Comparison of ENCODE assay signal across 23 cellular contexts in the genomic region with DNA sequence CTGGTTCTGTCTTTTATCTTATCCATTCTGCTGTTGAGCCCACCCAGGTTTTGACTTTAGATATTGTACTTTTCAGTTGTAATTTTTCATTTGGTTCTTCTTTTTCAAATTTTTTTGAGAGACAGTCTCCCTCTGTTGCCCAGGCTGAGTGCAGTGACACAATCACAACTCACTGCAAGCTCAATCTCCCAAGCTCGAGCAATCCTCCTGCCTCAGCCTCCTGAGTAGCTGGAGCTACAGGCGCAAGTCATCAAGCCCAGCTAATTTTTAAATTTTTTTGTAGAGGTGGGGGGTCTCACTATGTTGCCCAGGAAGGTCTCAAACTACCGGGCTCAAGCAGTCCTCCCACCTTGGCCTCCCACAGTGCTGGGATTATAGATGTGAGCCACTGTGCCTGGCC. TPM values are rescaled to one million over a fixed set of nuclear protein-coding genes. Genes with fewer than 3 reads are reported as not detected.
"Had no signal": no experiment of that assay in that cellular context is flagged by ENCODE, and none has a peak within 500 bp of the region (broad histone marks: within the 10 kb centered on the region; RNA-seq: fewer than 3 reads in every experiment).

No MANE protein-coding gene starts in this region.

- DNase-seq: activated CD4-positive, alpha-beta memory T cell treated with anti-CD3 and anti-CD28 coated beads, Interleukin-2, amount 10 ng/mL, durations not matched to agents 7 days and 5 days; activated CD4-positive, alpha-beta T cell treated with anti-CD3 and anti-CD28 coated beads, Interleukin-2, amount 10 ng/mL, durations not matched to agents 24 days and 14 days; activated naive CD8-positive, alpha-beta T cell treated with anti-CD3 and anti-CD28 coated beads for 36 hours; effector CD4-positive, alpha-beta T cell; foreskin melanocyte; glutamatergic neuron; immature natural killer cell; lower lobe of right lung; mesendoderm; naive thymus-derived CD4-positive, alpha-beta T cell; posterior cingulate gyrus; stimulated activated CD4-positive, alpha-beta T cell treated with anti-CD3 and anti-CD28 coated beads, Interleukin-15, amount 100 ng/mL, for 24 hours; stimulated activated CD8-positive, alpha-beta memory T cell treated with anti-CD3 and anti-CD28 coated beads, Interleukin-4, amount 100 ng/mL, for 48 hours; stimulated activated naive CD4-positive, alpha-beta T cell; upper lobe of left lung had no signal

- H3K27me3 ChIP-seq: hepatocyte, upper lobe of left lung had no signal

- H3K4me3 ChIP-seq: hepatocyte, lower lobe of right lung, smooth muscle cell, thoracic aorta, upper lobe of left lung had no signal

- H3K27me3 Mint-ChIP-seq: activated CD4-positive, alpha-beta memory T cell treated with anti-CD3 and anti-CD28 coated beads, Interleukin-2, amount 10 ng/mL, durations not matched to agents 7 days and 5 days; activated CD4-positive, alpha-beta T cell treated with anti-CD3 and anti-CD28 coated beads, Interleukin-2, amount 10 ng/mL, durations not matched to agents 24 days and 14 days; activated naive CD8-positive, alpha-beta T cell treated with anti-CD3 and anti-CD28 coated beads for 36 hours; dendritic cell treated with granulocyte-macrophage colony-stimulating factor and Interleukin-4, amounts not matched to agents 40 ng/mL and 50 ng/mL, for 4 days; naive thymus-derived CD4-positive, alpha-beta T cell had no signal

- ATAC-seq: activated CD4-positive, CD25-positive, alpha-beta regulatory T cell treated with anti-CD3 and anti-CD28 coated beads, Interleukin-2, amount 50 U/mL, for 24 hours; left lobe of liver; lower lobe of right lung; naive thymus-derived CD4-positive, alpha-beta T cell; sciatic nerve had no signal

- H3K9me3 ChIP-seq: lower lobe of right lung, thoracic aorta, upper lobe of left lung had no signal

- H3K27ac Mint-ChIP-seq: activated CD4-positive, alpha-beta memory T cell treated with anti-CD3 and anti-CD28 coated beads, Interleukin-2, amount 10 ng/mL, durations not matched to agents 7 days and 5 days; activated CD4-positive, alpha-beta T cell treated with anti-CD3 and anti-CD28 coated beads, Interleukin-2, amount 10 ng/mL, durations not matched to agents 24 days and 14 days; activated naive CD8-positive, alpha-beta T cell treated with anti-CD3 and anti-CD28 coated beads for 36 hours; dendritic cell treated with granulocyte-macrophage colony-stimulating factor and Interleukin-4, amounts not matched to agents 40 ng/mL and 50 ng/mL, for 4 days had no signal

- H3K27ac ChIP-seq: hepatocyte, lower lobe of right lung, thoracic aorta, upper lobe of left lung had no signal

- H3K4me1 ChIP-seq: lower lobe of right lung, upper lobe of left lung had no signal

- H3K9me3 Mint-ChIP-seq: activated CD4-positive, alpha-beta memory T cell treated with anti-CD3 and anti-CD28 coated beads, Interleukin-2, amount 10 ng/mL, durations not matched to agents 7 days and 5 days; activated CD4-positive, alpha-beta T cell treated with anti-CD3 and anti-CD28 coated beads, Interleukin-2, amount 10 ng/mL, durations not matched to agents 24 days and 14 days; activated naive CD8-positive, alpha-beta T cell treated with anti-CD3 and anti-CD28 coated beads for 36 hours; dendritic cell treated with granulocyte-macrophage colony-stimulating factor and Interleukin-4, amounts not matched to agents 40 ng/mL and 50 ng/mL, for 4 days; immature natural killer cell; naive thymus-derived CD4-positive, alpha-beta T cell; neural crest cell had no signal

- H3K4me3 Mint-ChIP-seq: activated CD4-positive, alpha-beta memory T cell treated with anti-CD3 and anti-CD28 coated beads, Interleukin-2, amount 10 ng/mL, durations not matched to agents 7 days and 5 days; activated CD4-positive, alpha-beta T cell treated with anti-CD3 and anti-CD28 coated beads, Interleukin-2, amount 10 ng/mL, durations not matched to agents 24 days and 14 days; activated naive CD8-positive, alpha-beta T cell treated with anti-CD3 and anti-CD28 coated beads for 36 hours; dendritic cell treated with granulocyte-macrophage colony-stimulating factor and Interleukin-4, amounts not matched to agents 40 ng/mL and 50 ng/mL, for 4 days; immature natural killer cell; naive thymus-derived CD4-positive, alpha-beta T cell had no signal

RNA-seq across cellular contexts. Expression of a gene that starts 37.1 kb away (rescaled TPM):
- total RNA-seq: activated naive CD8-positive, alpha-beta T cell treated with anti-CD3 and anti-CD28 coated beads for 36 hours had no signal
- polyA plus RNA-seq: immature natural killer cell; naive thymus-derived CD4-positive, alpha-beta T cell had no signal
